1 cellular context compared by ENCODE assay signal in the genomic region with DNA sequence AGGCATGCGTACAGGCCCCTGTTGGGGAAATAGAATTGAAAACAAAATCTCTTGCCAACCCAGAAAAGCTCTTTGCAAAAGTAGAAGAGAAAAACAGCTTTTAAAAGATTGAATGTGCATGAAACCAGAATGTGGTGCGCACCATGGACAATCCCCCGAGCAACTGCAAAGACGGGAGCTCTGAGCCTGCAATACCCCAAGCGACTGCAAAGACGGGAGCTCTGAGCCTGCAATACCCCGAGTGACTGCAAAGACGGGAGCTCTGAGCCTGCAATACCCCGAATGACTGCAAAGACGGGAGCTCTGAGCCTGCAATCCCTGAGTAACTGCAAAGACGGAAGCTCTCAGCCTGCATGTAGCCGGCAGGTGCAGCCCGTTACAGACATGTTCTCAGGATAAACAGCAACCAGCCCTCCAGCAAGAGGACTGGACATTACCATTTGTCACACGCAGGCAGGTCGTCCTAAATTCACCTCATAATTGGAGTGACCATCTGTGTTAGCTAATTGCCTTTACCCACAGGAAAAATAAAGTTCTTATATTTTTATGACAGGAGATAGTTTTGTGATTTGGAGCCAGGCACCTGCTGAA.
TF ChIP-seq lines count a peak whose summit lies in the region.

No MANE protein-coding gene starts in this region.

TF ChIP-seq in HepG2, 621 proteins besides CTCF, POLR2A, EP300 and RAD21:
- no peak for TF ChIP-seq KDM4B (CRISPR knock-in tag; IDR thresholded peaks at IDR 0.05)
- TF ChIP-seq PRPF4 (IDR thresholded peaks at IDR 0.05; ENCODE audit: low read depth, low read length, poor library complexity, severe bottlenecking): peak; percentile 45
